Comparison of ENCODE assay signal across 8 cellular contexts in the genomic region with DNA sequence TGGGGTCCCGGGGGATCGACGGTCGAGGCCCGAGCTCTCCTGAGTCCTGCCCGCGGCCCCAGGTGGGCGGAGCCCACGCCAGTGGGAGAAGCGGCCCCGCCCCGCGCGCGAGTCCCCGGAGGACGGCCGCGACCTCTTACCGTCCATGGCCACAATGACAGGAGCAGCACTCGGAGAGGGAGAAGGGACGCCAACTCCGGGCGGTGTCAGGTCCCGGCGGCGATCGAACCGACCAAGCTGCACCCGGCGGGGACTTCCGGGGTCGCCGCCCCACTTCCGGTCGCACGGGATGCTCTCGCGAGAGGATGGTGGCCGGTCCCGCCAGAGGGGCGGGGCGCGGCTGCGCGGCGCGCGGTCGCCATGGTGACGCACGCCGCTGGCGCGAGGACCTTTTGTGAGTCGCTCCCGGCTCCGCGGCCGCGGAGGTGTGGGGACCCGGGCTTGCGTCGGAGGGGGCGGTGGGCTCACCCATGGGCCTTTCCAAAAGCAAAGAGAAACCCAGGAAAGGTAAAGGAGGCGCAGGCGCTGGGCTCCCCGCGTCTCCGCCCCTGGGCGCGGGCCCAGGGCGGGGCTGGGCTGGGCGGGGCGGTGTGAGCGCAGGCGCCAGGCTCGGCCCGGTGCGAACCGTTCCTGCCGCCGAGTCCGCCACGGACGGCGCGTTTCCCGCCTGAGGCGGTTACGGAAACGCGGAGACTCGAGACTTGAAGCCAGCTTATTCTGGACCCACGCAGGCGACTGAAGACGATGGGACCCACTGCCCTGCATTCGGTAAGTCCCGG. TPM values are rescaled to one million over a fixed set of nuclear protein-coding genes. Genes with fewer than 3 reads are reported as not detected.
DNase-seq lines count a peak whose midpoint lies in the region; TF ChIP-seq lines count a peak whose summit lies in the region.

A gene (minus strand): TSS at position 267 of the 779 bp plus-strand sequence. CDS start 120 bp downstream, at position 147.
A gene (plus strand): TSS at position 395 of the 779 bp plus-strand sequence. CDS start 76 bp downstream, at position 471.

- H3K18ac ChIP-seq in neuronal stem cell (ENCODE audit: low read length) = peak within 1 kb of the TSS; percentile 97

- H3K9ac ChIP-seq in ES-I3 (ENCODE audit: low read depth, low read length) (peak within 1 kb of the TSS; percentile 68), neuronal stem cell (ENCODE audit: low read depth, low read length, poor library complexity) (peak within 1 kb of the TSS; percentile 99), subcutaneous abdominal adipose tissue (ENCODE audit: low read length in 5 of 5) (peak within 1 kb of the TSS; percentile 77 to 96 (median 89))

- H2BK120ac ChIP-seq in neuronal stem cell (ENCODE audit: low read depth, low read length) = peak within 1 kb of the TSS; percentile 17

- no peak for TF ChIP-seq CTCF in LNCaP clone FGC (IDR thresholded peaks at IDR 0.05; ENCODE audit: control insufficient read depth, extremely low read depth, insufficient read depth)

- H2BK5ac ChIP-seq in neuronal stem cell (ENCODE audit: low read length) = peak within 1 kb of the TSS; percentile 39

- H2BK15ac ChIP-seq in neuronal stem cell (ENCODE audit: low read length) = peak within 1 kb of the TSS; percentile 94

- no peak within 1 kb of the TSS for H3K4ac ChIP-seq in neuronal stem cell (ENCODE audit: low read length)

- no CpG with 5 or more reads among the region's 99 CpGs for WGBS in neuronal stem cell (ENCODE audit: extremely low coverage in 2 of 2, insufficient read length in 2 of 2, insufficient replicate concordance in 1 of 2), 2 donors

- H3K36me3 ChIP-seq in ES-I3 (ENCODE audit: insufficient read depth, low read length) (peaks cover 6% of the 10 kb centered on the region), SJCRH30 (peaks cover 21% of the 10 kb centered on the region), neuronal stem cell (replicated peaks in 1 of 2; ENCODE audit: control insufficient read depth in 2 of 2, insufficient read depth in 2 of 2, low read length in 2 of 2) (peaks cover 26 to 53% of the 10 kb centered on the region in 2 donors), subcutaneous abdominal adipose tissue (ENCODE audit: control insufficient read depth in 5 of 5, insufficient read depth in 5 of 5, low read length in 5 of 5) (peaks cover 0 to 26% (median 12%) of the 10 kb centered on the region in 5 donors)

- no peak within 1 kb of the TSS for H4K91ac ChIP-seq in neuronal stem cell (ENCODE audit: low read depth, low read length, poor library complexity)

- H3K27me3 ChIP-seq in SJCRH30 (no peaks in the 10 kb centered on the region), neuronal stem cell (ENCODE audit: control insufficient read depth in 3 of 3, insufficient read depth in 3 of 3, low read depth in 1 of 3, low read length in 3 of 3) (no peaks in the 10 kb centered on the region), subcutaneous abdominal adipose tissue (ENCODE audit: control insufficient read depth in 5 of 5, insufficient read depth in 4 of 5, low read length in 5 of 5) (no peaks in the 10 kb centered on the region)

- peak within 1 kb of the TSS; percentile 96 for H2AFZ ChIP-seq in neuronal stem cell (ENCODE audit: low read length)

- peaks cover 25% of the 10 kb centered on the region for H3K79me1 ChIP-seq in neuronal stem cell (ENCODE audit: low read depth, low read length)

- no peak within 1 kb of the TSS for H2BK12ac ChIP-seq in neuronal stem cell (ENCODE audit: low read length)

- H3K4me3 ChIP-seq in LNCaP clone FGC (ENCODE audit: low read depth, low read length) (peak within 1 kb of the TSS; percentile 90), SJCRH30 (peak within 1 kb of the TSS; percentile 93), neuronal stem cell (ENCODE audit: low read length in 2 of 2) (peak within 1 kb of the TSS; percentile 80 to 99), subcutaneous abdominal adipose tissue (ENCODE audit: low read depth in 1 of 5, low read length in 5 of 5) (peak within 1 kb of the TSS; percentile 82 to 93 (median 91))

- peak within 1 kb of the TSS; percentile 84 for H2AK5ac ChIP-seq in neuronal stem cell (ENCODE audit: low read depth, low read length)

- peak within 1 kb of the TSS; percentile 97 for H3K23ac ChIP-seq in neuronal stem cell (ENCODE audit: low read depth, low read length, poor library complexity)

- peak within 1 kb of the TSS; percentile 100 for H3K14ac ChIP-seq in neuronal stem cell (ENCODE audit: low read length)

- no peaks in the 10 kb centered on the region for H3K9me3 ChIP-seq in ES-I3 (ENCODE audit: control insufficient read depth, insufficient read depth, low read length)
- no peaks in the 10 kb centered on the region for H3K9me3 ChIP-seq in SJCRH30 (replicated peaks)
- no peaks in the 10 kb centered on the region for H3K9me3 ChIP-seq in neuronal stem cell (replicated peaks in 1 of 2; ENCODE audit: control insufficient read depth in 2 of 2, insufficient read depth in 1 of 2, low read depth in 1 of 2, low read length in 2 of 2)
- no peaks in the 10 kb centered on the region for H3K9me3 ChIP-seq in subcutaneous abdominal adipose tissue (ENCODE audit: control insufficient read depth in 5 of 5, low read length in 5 of 5)

- DNase-seq in H4 (ENCODE audit: low spot score) (peak; percentile 83), LNCaP clone FGC (ENCODE audit: low read depth) (peak; percentile 38), SJCRH30 (peak; percentile 93 to 94), activated gamma-delta T cell treated with Interleukin-2 at 50 U/mL for 16 hours (peak; percentile 92), foreskin melanocyte (peak; percentile 78), neuronal stem cell (ENCODE audit: low spot score) (peak; percentile 89)

- H3K4me1 ChIP-seq in ES-I3 (ENCODE audit: insufficient read depth, low read length) (no peaks in the 10 kb centered on the region), SJCRH30 (peaks cover 4% of the 10 kb centered on the region; the same call in 1 of the 2 replicates), neuronal stem cell (ENCODE audit: control insufficient read depth in 2 of 2, insufficient read depth in 1 of 2, low read depth in 1 of 2, low read length in 2 of 2) (peaks cover 4 to 8% of the 10 kb centered on the region in 2 donors), subcutaneous abdominal adipose tissue (ENCODE audit: control insufficient read depth in 5 of 5, insufficient read depth in 5 of 5, low read length in 5 of 5) (peaks cover 6 to 25% (median 22%) of the 10 kb centered on the region in 5 donors)

- peak within 1 kb of the TSS; percentile 96 for H3K4me2 ChIP-seq in neuronal stem cell (ENCODE audit: insufficient read depth, low read length, poor library complexity, severe bottlenecking)

- H3K27ac ChIP-seq in SJCRH30 (peak within 1 kb of the TSS; percentile 48), neuronal stem cell (replicated peaks; ENCODE audit: low read length) (peak within 1 kb of the TSS; percentile 79), subcutaneous abdominal adipose tissue (ENCODE audit: low read depth, low read length) (peak within 1 kb of the TSS; percentile 17)

- peak within 1 kb of the TSS; percentile 93 for H4K8ac ChIP-seq in neuronal stem cell (ENCODE audit: low read depth, low read length)

RNA-seq across cellular contexts. Expression of the first gene that starts in this region (rescaled TPM):
- total RNA-seq in H4 (2014; rRNA removed; shearing (Covaris generic)) = 70.7 and 95.1 TPM in 2 replicates
- 71.1 and 75.6 TPM in 2 replicates for total RNA-seq in SJCRH30 (2014; rRNA removed; shearing (Covaris generic))
- 44.9 TPM for polyA plus RNA-seq in neuronal stem cell (2013, experiment 1 of 2)
- polyA plus RNA-seq in neuronal stem cell (2013, experiment 2 of 2) = 44.1 TPM

RNA-seq across cellular contexts. Expression of the second gene that starts in this region (rescaled TPM):
- 6.4 and 9.9 TPM in 2 replicates for total RNA-seq in H4 (2014; rRNA removed; shearing (Covaris generic))
- total RNA-seq in SJCRH30 (2014; rRNA removed; shearing (Covaris generic)) = 9.9 and 12.7 TPM in 2 replicates
- polyA plus RNA-seq in neuronal stem cell (2013, experiment 1 of 2) = 28.9 TPM
- 29.1 TPM for polyA plus RNA-seq in neuronal stem cell (2013, experiment 2 of 2)

Comparison
In these comparisons a context has a peak if more than half of its experiments do, and no peak if none do; other contexts are left out.
1. Peak in every context shown above with its lines: DNase-seq, H3K4me3 ChIP-seq and H3K27ac ChIP-seq.
2. DNase-seq: peak in every context shown above with its lines; median percentile 94 in SJCRH30; 92 in activated gamma-delta T cell treated with Interleukin-2 at 50 U/mL for 16 hours; 89 in neuronal stem cell; 83 in H4; 78 in foreskin melanocyte; 38 in LNCaP clone FGC.
3. H3K27ac ChIP-seq: peak in every context shown above with its lines; median percentile 79 in neuronal stem cell; 48 in SJCRH30; 17 in subcutaneous abdominal adipose tissue.